In the genomic region with DNA sequence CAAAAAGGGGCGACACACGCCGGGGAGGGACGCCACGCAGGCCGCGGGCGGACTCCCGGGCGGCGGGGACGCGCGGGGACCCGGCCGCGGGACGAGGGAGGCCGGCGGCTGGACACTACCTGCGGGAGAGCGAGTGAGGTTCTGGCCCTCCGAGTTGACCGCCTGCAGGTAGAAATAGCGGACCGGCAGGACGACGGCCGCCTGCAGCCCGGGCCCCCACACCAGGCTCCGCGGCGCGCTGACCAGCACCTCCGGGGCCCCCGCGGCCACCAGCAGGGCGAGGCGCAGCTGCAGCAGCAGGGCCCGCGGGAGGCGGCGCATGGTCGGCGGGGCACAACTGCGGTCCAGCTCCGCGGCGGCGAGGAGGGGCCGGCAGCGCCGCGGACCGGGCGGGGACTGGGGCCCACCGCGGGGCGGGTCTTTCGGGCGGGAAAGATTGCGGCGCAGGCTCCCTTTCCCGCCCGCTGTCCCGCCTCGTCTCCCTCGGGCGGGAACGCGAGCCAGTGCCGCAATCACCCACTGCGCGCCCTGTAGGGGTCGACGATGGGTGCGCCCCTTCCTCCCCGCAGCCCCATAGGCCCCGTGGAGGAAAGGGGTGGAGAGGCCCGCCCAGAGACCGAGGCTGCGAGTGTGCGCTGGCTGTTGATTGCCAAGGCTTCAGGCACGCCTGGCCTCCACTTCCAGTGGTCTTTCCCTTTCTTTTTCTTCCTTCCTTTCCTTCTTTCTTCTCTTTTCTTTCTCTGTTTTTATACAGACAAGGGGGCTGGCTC, we compare ENCODE assay signal across 8 cellular contexts. TPM values are rescaled to one million over a fixed set of nuclear protein-coding genes. Genes with fewer than 3 reads are reported as not detected.
A peak's percentile ranks its signal among the peaks of the same experiment; 100 is the strongest.
DNase-seq lines count a peak whose midpoint lies in the region; ATAC-seq and TF ChIP-seq lines count a peak whose summit lies in the region.

A gene with protein sequence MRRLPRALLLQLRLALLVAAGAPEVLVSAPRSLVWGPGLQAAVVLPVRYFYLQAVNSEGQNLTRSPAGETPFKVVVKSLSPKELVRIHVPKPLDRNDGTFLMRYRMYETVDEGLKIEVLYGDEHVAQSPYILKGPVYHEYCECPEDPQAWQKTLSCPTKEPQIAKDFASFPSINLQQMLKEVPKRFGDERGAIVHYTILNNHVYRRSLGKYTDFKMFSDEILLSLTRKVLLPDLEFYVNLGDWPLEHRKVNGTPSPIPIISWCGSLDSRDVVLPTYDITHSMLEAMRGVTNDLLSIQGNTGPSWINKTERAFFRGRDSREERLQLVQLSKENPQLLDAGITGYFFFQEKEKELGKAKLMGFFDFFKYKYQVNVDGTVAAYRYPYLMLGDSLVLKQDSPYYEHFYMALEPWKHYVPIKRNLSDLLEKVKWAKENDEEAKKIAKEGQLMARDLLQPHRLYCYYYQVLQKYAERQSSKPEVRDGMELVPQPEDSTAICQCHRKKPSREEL (minus strand): TSS at position 339 of the 770 bp plus-strand sequence. CDS start 18 bp downstream, at position 321.

- peak in 2 of 4 experiments; percentile 14 to 21 for TF ChIP-seq CTCF in gastroesophageal sphincter (IDR thresholded peaks at IDR 0.05)
- TF ChIP-seq CTCF in neutrophil (IDR thresholded peaks at IDR 0.05), result no peak
- peak in 2 of 5 experiments; percentile 9 to 16 for TF ChIP-seq CTCF in tibial nerve (IDR thresholded peaks at IDR 0.05)

- ATAC-seq in GM21447 (IDR thresholded peaks at IDR 0.05; ENCODE audit: unreplicated experiment), result peak; percentile 44
- peak; percentile 71 for ATAC-seq in gastroesophageal sphincter

- peak within 1 kb of the TSS; percentile 98 for H3K27ac Mint-ChIP-seq in activated naive CD4-positive, alpha-beta T cell treated with anti-CD3 and anti-CD28 coated beads, Interleukin-2, amount 10 ng/mL, durations not matched to agents 7 days and 5 days

- H3K36me3 Mint-ChIP-seq in activated naive CD4-positive, alpha-beta T cell treated with anti-CD3 and anti-CD28 coated beads, Interleukin-2, amount 10 ng/mL, durations not matched to agents 7 days and 5 days, result peaks cover 14% of the 10 kb centered on the region

- H3K9me3 ChIP-seq in SK-N-MC (ENCODE audit: low read depth, low read length) (no peaks in the 10 kb centered on the region), gastroesophageal sphincter (no peaks in the 10 kb centered on the region), neutrophil (no peaks in the 10 kb centered on the region), tibial nerve (no peaks in the 10 kb centered on the region)

- no peaks in the 10 kb centered on the region for H3K27me3 ChIP-seq in gastroesophageal sphincter
- H3K27me3 ChIP-seq in neutrophil, result peaks cover 3% of the 10 kb centered on the region
- no peaks in the 10 kb centered on the region for H3K27me3 ChIP-seq in tibial nerve

- no peak for TF ChIP-seq EP300 in gastroesophageal sphincter (IDR thresholded peaks at IDR 0.05)
- peak in 1 of 2 donors; percentile 38 for TF ChIP-seq EP300 in tibial nerve (IDR thresholded peaks at IDR 0.05)

- no peaks in the 10 kb centered on the region for H3K27me3 Mint-ChIP-seq in activated naive CD4-positive, alpha-beta T cell treated with anti-CD3 and anti-CD28 coated beads, Interleukin-2, amount 10 ng/mL, durations not matched to agents 7 days and 5 days

- H3K9ac ChIP-seq in SK-N-MC (ENCODE audit: insufficient read length), result peak within 1 kb of the TSS; percentile 94

- H3K9me3 Mint-ChIP-seq in activated naive CD4-positive, alpha-beta T cell treated with anti-CD3 and anti-CD28 coated beads, Interleukin-2, amount 10 ng/mL, durations not matched to agents 7 days and 5 days, result no peaks in the 10 kb centered on the region

- peak; percentile 33 for DNase-seq in DMS153 (lab: John Stamatoyannopoulos, UW)
- DNase-seq in HuH-7.5 (ENCODE audit: low spot score), result peak; percentile 56
- no peak for DNase-seq in SK-N-MC (ENCODE audit: low read depth, low spot score)
- DNase-seq in activated naive CD4-positive, alpha-beta T cell treated with anti-CD3 and anti-CD28 coated beads, Interleukin-2, amount 10 ng/mL, durations not matched to agents 7 days and 5 days, result peak; percentile 69
- peak in 1 of 2 donors; percentile 29 for DNase-seq in tibial nerve (ENCODE audit: low spot score in 2 of 2)

- H3K36me3 ChIP-seq in SK-N-MC (ENCODE audit: insufficient read depth, low read length) (no peaks in the 10 kb centered on the region), gastroesophageal sphincter (peaks cover 0 to 6% of the 10 kb centered on the region in 2 donors), neutrophil (no peaks in the 10 kb centered on the region), tibial nerve (no peaks in the 10 kb centered on the region)

- peaks cover 38% of the 10 kb centered on the region for H3K4me1 Mint-ChIP-seq in activated naive CD4-positive, alpha-beta T cell treated with anti-CD3 and anti-CD28 coated beads, Interleukin-2, amount 10 ng/mL, durations not matched to agents 7 days and 5 days

- H3K4me1 ChIP-seq in gastroesophageal sphincter (peaks cover 0 to 24% (median 0%) of the 10 kb centered on the region in 3 donors), neutrophil (ENCODE audit: control insufficient read depth in 1 of 2, insufficient read depth in 1 of 2, low read depth in 1 of 2, low read length in 1 of 2) (peaks cover 11% of the 10 kb centered on the region in 2 experiments), tibial nerve (peaks cover 0 to 18% (median 4%) of the 10 kb centered on the region in 4 donors)

- peak within 1 kb of the TSS; percentile 85 for H3K4me3 ChIP-seq in SK-N-MC
- H3K4me3 ChIP-seq in gastroesophageal sphincter, result peak within 1 kb of the TSS; percentile 76 to 91
- H3K4me3 ChIP-seq in neutrophil (ENCODE audit: low read depth in 1 of 2, low read length in 1 of 2), result peak within 1 kb of the TSS; percentile 64 to 69
- H3K4me3 ChIP-seq in tibial nerve, result peak within 1 kb of the TSS; percentile 62 to 96 (median 82)

- peak within 1 kb of the TSS; percentile 89 for H3K4me3 Mint-ChIP-seq in activated naive CD4-positive, alpha-beta T cell treated with anti-CD3 and anti-CD28 coated beads, Interleukin-2, amount 10 ng/mL, durations not matched to agents 7 days and 5 days

- peak within 1 kb of the TSS; percentile 90 for H3K27ac ChIP-seq in SK-N-MC
- peak within 1 kb of the TSS; percentile 92 to 99 (median 95) for H3K27ac ChIP-seq in gastroesophageal sphincter
- peak within 1 kb of the TSS; percentile 52 for H3K27ac ChIP-seq in neutrophil
- peak within 1 kb of the TSS; percentile 91 to 98 (median 96) for H3K27ac ChIP-seq in tibial nerve

- TF ChIP-seq POLR2A in gastroesophageal sphincter (IDR thresholded peaks at IDR 0.05), result peak; percentile 43 to 50
- TF ChIP-seq POLR2A in tibial nerve (IDR thresholded peaks at IDR 0.05), result peak in 1 of 2 donors; percentile 16

- WGBS in gastroesophageal sphincter (ENCODE audit: low coverage in 1 of 2), 2 donors, result 0% methylated on average over 22 of the region's 84 CpGs; no CpG with 5 or more reads in 1 of the 2 donors
- WGBS in tibial nerve, 2 donors, result 0 to 1% methylated on average over 35 to 81 of the region's 84 CpGs

- CTCF ChIA-PET in activated naive CD4-positive, alpha-beta T cell treated with anti-CD3 and anti-CD28 coated beads, Interleukin-2, amount 10 ng/mL, durations not matched to agents 7 days and 5 days (lab: Charles Lee), result no interaction called here

RNA-seq across cellular contexts. Expression of the gene that starts here (rescaled TPM):
- total RNA-seq in gastroesophageal sphincter (10 to 100 TPM; 21.7 to 33.5 (median 29.2) TPM), tibial nerve (10 to 100 TPM; 19.8 to 47.1 (median 36.8) TPM)
